Comparison of ENCODE assay signal across 18 cellular contexts in genomic region chr6:19322691-19323470, GRCh38.
DNase-seq lines count a peak whose midpoint lies in the region; ATAC-seq lines count a peak whose summit lies in the region.
"Had no signal": no experiment of that assay in that cellular context is flagged by ENCODE, and none has a peak within 500 bp of the region (broad histone marks: within the 10 kb centered on the region; RNA-seq: fewer than 3 reads in every experiment).

No MANE protein-coding gene starts in this region.

- no peak for ATAC-seq in GM21367 (IDR thresholded peaks at IDR 0.05; ENCODE audit: unreplicated experiment)
- ATAC-seq: activated CD4-positive, alpha-beta T cell treated with anti-CD3 and anti-CD28 coated beads for 36 hours; left colon had no signal

- DNase-seq in ELR (ENCODE audit: low read depth): peak; percentile 34
- peak; percentile 1 for DNase-seq in RPMI7951 (ENCODE audit: low read depth)
- peak; percentile 6 for DNase-seq in fibroblast of gingiva (ENCODE audit: low read depth)
- peak; percentile 83 for DNase-seq in renal cortical epithelial cell (ENCODE audit: low read depth)
- no peak for DNase-seq in activated CD4-positive, alpha-beta T cell treated with anti-CD3 and anti-CD28 coated beads for 48 hours
- DNase-seq in NCI-H1694 treated with DMSO at 0.1 percent for 48 hours (lab: John Stamatoyannopoulos, UW): no peak
- DNase-seq: activated CD4-positive, alpha-beta T cell treated with anti-CD3 and anti-CD28 coated beads for 36 hours; activated CD8-positive, alpha-beta memory T cell treated with anti-CD3 and anti-CD28 coated beads, Interleukin-2, amount 50 U/mL, for 4 hours; activated naive CD4-positive, alpha-beta T cell treated with Interleukin-2 at 50 U/mL for 16 hours; DND-41; KG1; left colon; NCI-H2227 treated with DMSO at 0.1 percent for 48 hours; occipital lobe; SHP77; T-helper 2 cell; thyroid gland had no signal

Comparison
In these comparisons a context has a peak if more than half of its experiments do, and no peak if none do; other contexts are left out.
1. DNase-seq: peak in ELR (single experiment), RPMI7951 (single experiment), fibroblast of gingiva (single experiment) and renal cortical epithelial cell (single experiment); none in activated CD4-positive, alpha-beta T cell treated with anti-CD3 and anti-CD28 coated beads for 48 hours (single experiment) and NCI-H1694 treated with DMSO at 0.1 percent for 48 hours (single experiment).